In genomic region chr12:111570090-111570961, GRCh38 we compare ENCODE assay signal across 1 cellular context.
TF ChIP-seq lines count a peak whose summit lies in the region.

No MANE protein-coding gene starts in this region.

TF ChIP-seq in K562, 482 proteins besides CTCF, POLR2A, EP300 and RAD21 (continued from another document):
- TF ChIP-seq ZNF318 (IDR thresholded peaks at IDR 0.05; ENCODE audit: borderline replicate concordance in 1 of 2, low read depth in 1 of 2) (no peak), NR0B1 (IDR thresholded peaks at IDR 0.05; ENCODE audit: partially characterized antibody) (no peak), HES1 (IDR thresholded peaks at IDR 0.05; ENCODE audit: low read depth) (no peak), SMARCB1 (IDR thresholded peaks at IDR 0.05; ENCODE audit: insufficient read length, low read depth) (no peak), KDM2B (CRISPR knock-in tag; IDR thresholded peaks at IDR 0.05) (no peak), SIN3B (IDR thresholded peaks at IDR 0.05; ENCODE audit: low read depth) (no peak), COPS2 (conservative IDR thresholded peaks at IDR 0.05) (no peak), TCFL5 (CRISPR knock-in tag; conservative IDR thresholded peaks at IDR 0.05) (no peak), NCOR1 (IDR thresholded peaks at IDR 0.05) (no peak), MYBL2 (IDR thresholded peaks at IDR 0.05; ENCODE audit: low read depth) (no peak), MYBL2 (CRISPR knock-in tag; IDR thresholded peaks at IDR 0.05; ENCODE audit: borderline replicate concordance) (no peak), SMARCE1 (IDR thresholded peaks at IDR 0.05) (0 out of 2 replicates have a peak, but pooled peaks have one; percentile 23), ARID1B (IDR thresholded peaks at IDR 0.05) (peak; percentile 20; the same call in 1 of the 2 replicates), ZNF780A (CRISPR knock-in tag; IDR thresholded peaks at IDR 0.05) (no peak), ZNF551 (CRISPR knock-in tag; IDR thresholded peaks at IDR 0.05) (no peak), GABPB2 (CRISPR knock-in tag; conservative IDR thresholded peaks at IDR 0.05) (no peak), MEIS2 (IDR thresholded peaks at IDR 0.05; ENCODE audit: partially characterized antibody) (peak; percentile 49), ZNF655 (CRISPR knock-in tag; IDR thresholded peaks at IDR 0.05) (no peak), ZNF24 (IDR thresholded peaks at IDR 0.05) (0 out of 2 replicates have a peak, but pooled peaks have one; percentile 44), TCF3 (CRISPR knock-in tag; IDR thresholded peaks at IDR 0.05) (peak; percentile 1; the same call in 1 of the 2 replicates)
- TF ChIP-seq, protein P1, sequence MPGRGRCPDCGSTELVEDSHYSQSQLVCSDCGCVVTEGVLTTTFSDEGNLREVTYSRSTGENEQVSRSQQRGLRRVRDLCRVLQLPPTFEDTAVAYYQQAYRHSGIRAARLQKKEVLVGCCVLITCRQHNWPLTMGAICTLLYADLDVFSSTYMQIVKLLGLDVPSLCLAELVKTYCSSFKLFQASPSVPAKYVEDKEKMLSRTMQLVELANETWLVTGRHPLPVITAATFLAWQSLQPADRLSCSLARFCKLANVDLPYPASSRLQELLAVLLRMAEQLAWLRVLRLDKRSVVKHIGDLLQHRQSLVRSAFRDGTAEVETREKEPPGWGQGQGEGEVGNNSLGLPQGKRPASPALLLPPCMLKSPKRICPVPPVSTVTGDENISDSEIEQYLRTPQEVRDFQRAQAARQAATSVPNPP (IDR thresholded peaks at IDR 0.05; ENCODE audit: borderline replicate concordance, insufficient read depth, insufficient read length) = no peak
- TF ChIP-seq, protein P2, sequence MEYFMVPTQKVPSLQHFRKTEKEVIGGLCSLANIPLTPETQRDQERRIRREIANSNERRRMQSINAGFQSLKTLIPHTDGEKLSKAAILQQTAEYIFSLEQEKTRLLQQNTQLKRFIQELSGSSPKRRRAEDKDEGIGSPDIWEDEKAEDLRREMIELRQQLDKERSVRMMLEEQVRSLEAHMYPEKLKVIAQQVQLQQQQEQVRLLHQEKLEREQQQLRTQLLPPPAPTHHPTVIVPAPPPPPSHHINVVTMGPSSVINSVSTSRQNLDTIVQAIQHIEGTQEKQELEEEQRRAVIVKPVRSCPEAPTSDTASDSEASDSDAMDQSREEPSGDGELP (CRISPR knock-in tag; IDR thresholded peaks at IDR 0.05; ENCODE audit: borderline replicate concordance) = no peak; the same call in 1 of the 2 replicates
- TF ChIP-seq, protein P3, sequence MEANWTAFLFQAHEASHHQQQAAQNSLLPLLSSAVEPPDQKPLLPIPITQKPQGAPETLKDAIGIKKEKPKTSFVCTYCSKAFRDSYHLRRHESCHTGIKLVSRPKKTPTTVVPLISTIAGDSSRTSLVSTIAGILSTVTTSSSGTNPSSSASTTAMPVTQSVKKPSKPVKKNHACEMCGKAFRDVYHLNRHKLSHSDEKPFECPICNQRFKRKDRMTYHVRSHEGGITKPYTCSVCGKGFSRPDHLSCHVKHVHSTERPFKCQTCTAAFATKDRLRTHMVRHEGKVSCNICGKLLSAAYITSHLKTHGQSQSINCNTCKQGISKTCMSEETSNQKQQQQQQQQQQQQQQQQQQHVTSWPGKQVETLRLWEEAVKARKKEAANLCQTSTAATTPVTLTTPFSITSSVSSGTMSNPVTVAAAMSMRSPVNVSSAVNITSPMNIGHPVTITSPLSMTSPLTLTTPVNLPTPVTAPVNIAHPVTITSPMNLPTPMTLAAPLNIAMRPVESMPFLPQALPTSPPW (CRISPR knock-in tag; IDR thresholded peaks at IDR 0.05) = no peak
